In the genomic region with DNA sequence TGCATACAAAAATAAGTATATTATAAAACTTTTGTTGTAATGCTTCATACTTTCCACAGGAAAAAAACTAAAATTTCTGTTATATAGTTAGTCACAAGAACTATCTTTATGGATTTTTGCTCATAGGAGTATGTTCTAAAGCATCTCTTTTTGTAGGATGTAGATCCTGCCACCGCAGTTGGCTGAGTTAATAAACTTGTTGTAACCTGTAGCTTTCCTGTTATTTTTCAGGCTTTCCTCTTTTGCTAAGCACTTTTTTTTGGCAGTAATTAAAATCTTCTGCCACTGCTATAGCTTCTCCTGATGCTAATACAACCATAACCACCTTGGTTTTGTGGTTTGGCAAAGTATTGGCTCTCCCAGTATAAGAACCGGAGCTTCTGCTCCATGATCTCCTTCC, we compare ENCODE assay signal across 18 cellular contexts.
"Had no signal": no experiment of that assay in that cellular context is flagged by ENCODE, and none has a peak within 500 bp of the region (broad histone marks: within the 10 kb centered on the region; RNA-seq: fewer than 3 reads in every experiment).

No MANE protein-coding gene starts in this region.

- H3K27ac ChIP-seq: RWPE1 had no signal

- H3K9me3 ChIP-seq: MG63 had no signal

- H3K27me3 ChIP-seq: MG63 had no signal

- DNase-seq: KBM-7, MG63, NCI-H1092 treated with DMSO at 0.1 percent for 48 hours, NCI-H1436, NCI-H187, NCI-H2029, NCI-H2081 treated with DMSO at 0.1 percent for 48 hours, NCI-H2171, NCI-H226, NCI-H446, NCI-H510A, NCI-H524 treated with DMSO at 0.1 percent for 48 hours, NCI-H69, NCI-H774, SHP77, SK-N-SH, SW 1271 had no signal

- H3K4me2 ChIP-seq: SK-N-SH had no signal

- H3K9ac ChIP-seq: SK-N-SH had no signal

- H3K4me3 ChIP-seq: MG63 had no signal

- H3K36me3 ChIP-seq: MG63 had no signal
